In the genomic region with DNA sequence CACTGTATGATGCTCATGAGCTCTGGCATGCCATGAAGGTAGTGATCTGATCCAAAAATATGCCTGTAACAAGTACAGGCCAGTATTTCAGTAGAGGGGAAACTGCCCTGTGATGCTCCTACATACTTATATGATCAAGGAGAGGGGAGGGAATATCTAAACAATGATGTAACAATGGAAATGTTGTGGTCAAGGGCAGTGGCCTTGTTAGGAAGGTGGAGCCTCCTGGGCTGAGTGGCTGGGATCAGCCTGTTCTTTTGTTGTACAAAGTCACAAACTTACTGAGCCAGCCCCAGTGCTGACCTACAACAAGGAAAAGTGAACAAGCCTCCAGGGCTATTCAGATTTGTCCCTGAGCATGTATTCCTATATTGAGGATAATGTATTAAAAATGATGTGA, we compare ENCODE assay signal across 24 cellular contexts.
DNase-seq lines count a peak whose midpoint lies in the region; ATAC-seq, FAIRE-seq and TF ChIP-seq lines count a peak whose summit lies in the region.
"Had no signal": no experiment of that assay in that cellular context is flagged by ENCODE, and none has a peak within 500 bp of the region (broad histone marks: within the 10 kb centered on the region; RNA-seq: fewer than 3 reads in every experiment).

No MANE protein-coding gene starts in this region.

- peak in 6 of 8 donors; percentile 44 to 93 (median 60) for ATAC-seq in heart right ventricle
- no peak for ATAC-seq in right cardiac atrium
- ATAC-seq in activated naive CD8-positive, alpha-beta T cell treated with anti-CD3 and anti-CD28 coated beads, Interleukin-2, amount 50 U/mL, for 24 hours, result no peak
- ATAC-seq: activated CD8-positive, alpha-beta T cell treated with anti-CD3 and anti-CD28 coated beads for 36 hours; psoas muscle; stimulated activated effector memory CD8-positive, alpha-beta T cell treated with anti-CD3 and anti-CD28 coated beads, Interleukin-12 subunit alpha, Interleukin-12 subunit beta, amount 100 ng/mL, for 72 hours had no signal

- H3K27me3 Mint-ChIP-seq in immature natural killer cell (ENCODE audit: low read depth in 3 of 3), result peaks cover 0 to 6% (median 4%) of the 10 kb centered on the region in 3 donors
- H3K27me3 Mint-ChIP-seq in activated naive CD8-positive, alpha-beta T cell treated with anti-CD3 and anti-CD28 coated beads, Interleukin-2, amount 50 U/mL, for 24 hours, result no peaks in the 10 kb centered on the region

- H3K4me1 ChIP-seq in heart right ventricle, result peaks cover 0 to 9% (median 0%) of the 10 kb centered on the region in 9 donors
- H3K4me1 ChIP-seq in right cardiac atrium (ENCODE audit: control insufficient read depth, insufficient read depth, low read length), result no peaks in the 10 kb centered on the region
- peaks cover 11% of the 10 kb centered on the region for H3K4me1 ChIP-seq in hepatocyte (ENCODE audit: insufficient read depth)
- no peaks in the 10 kb centered on the region for H3K4me1 ChIP-seq in small intestine (ENCODE audit: control insufficient read depth in 2 of 2, insufficient read depth in 1 of 2, low read depth in 1 of 2, low read length in 1 of 2)
- H3K4me1 ChIP-seq: psoas muscle, thyroid gland had no signal

- H3K9me3 Mint-ChIP-seq in immature natural killer cell, result peaks cover 5 to 19% (median 12%) of the 10 kb centered on the region in 6 donors
- H3K9me3 Mint-ChIP-seq in activated naive CD8-positive, alpha-beta T cell treated with anti-CD3 and anti-CD28 coated beads, Interleukin-2, amount 50 U/mL, for 24 hours, result peaks cover 18% of the 10 kb centered on the region
- H3K9me3 Mint-ChIP-seq: stimulated activated effector memory CD8-positive, alpha-beta T cell treated with anti-CD3 and anti-CD28 coated beads, Interleukin-12 subunit alpha, Interleukin-12 subunit beta, amount 100 ng/mL, for 72 hours had no signal

- H3K9me2 ChIP-seq in hepatocyte (replicated peaks; ENCODE audit: insufficient read depth), result no peaks in the 10 kb centered on the region

- H3K4me3 ChIP-seq in heart right ventricle (no peak overlapping the region), right cardiac atrium (ENCODE audit: low read length) (no peak overlapping the region), hepatocyte (no peak overlapping the region), small intestine (ENCODE audit: low read depth in 1 of 2, low read length in 2 of 2) (no peak overlapping the region)
- H3K4me3 ChIP-seq: dorsolateral prefrontal cortex, psoas muscle, thyroid gland had no signal

- H3K4me1 Mint-ChIP-seq in immature natural killer cell, result no peaks in the 10 kb centered on the region
- no peaks in the 10 kb centered on the region for H3K4me1 Mint-ChIP-seq in activated naive CD8-positive, alpha-beta T cell treated with anti-CD3 and anti-CD28 coated beads, Interleukin-2, amount 50 U/mL, for 24 hours
- H3K4me1 Mint-ChIP-seq: CD4-positive, CD25-positive, alpha-beta regulatory T cell; stimulated activated effector memory CD8-positive, alpha-beta T cell treated with anti-CD3 and anti-CD28 coated beads, Interleukin-12 subunit alpha, Interleukin-12 subunit beta, amount 100 ng/mL, for 72 hours had no signal

- H3K27me3 ChIP-seq in heart right ventricle (no peaks in the 10 kb centered on the region), right cardiac atrium (ENCODE audit: control insufficient read depth, insufficient read depth) (no peaks in the 10 kb centered on the region), hepatocyte (no peaks in the 10 kb centered on the region), small intestine (ENCODE audit: control insufficient read depth in 2 of 2, insufficient read depth in 2 of 2, low read length in 2 of 2) (no peaks in the 10 kb centered on the region)
- H3K27me3 ChIP-seq: dorsolateral prefrontal cortex, thyroid gland had no signal

- no peak overlapping the region for H3K4me3 Mint-ChIP-seq in immature natural killer cell
- no peak overlapping the region for H3K4me3 Mint-ChIP-seq in activated naive CD8-positive, alpha-beta T cell treated with anti-CD3 and anti-CD28 coated beads, Interleukin-2, amount 50 U/mL, for 24 hours
- H3K4me3 Mint-ChIP-seq: activated CD8-positive, alpha-beta T cell treated with anti-CD3 and anti-CD28 coated beads for 36 hours; CD4-positive, CD25-positive, alpha-beta regulatory T cell; stimulated activated effector memory CD8-positive, alpha-beta T cell treated with anti-CD3 and anti-CD28 coated beads, Interleukin-12 subunit alpha, Interleukin-12 subunit beta, amount 100 ng/mL, for 72 hours; T-helper 1 cell treated with Interleukin-12 subunit alpha and Interleukin-12 subunit beta and Interleukin-4 antibody, amounts not matched to agents 30 μg/mL and 1 μg/mL, for 36 hours had no signal

- H3K36me3 Mint-ChIP-seq in immature natural killer cell, result no peaks in the 10 kb centered on the region
- no peaks in the 10 kb centered on the region for H3K36me3 Mint-ChIP-seq in activated naive CD8-positive, alpha-beta T cell treated with anti-CD3 and anti-CD28 coated beads, Interleukin-2, amount 50 U/mL, for 24 hours (ENCODE audit: low read depth)
- H3K36me3 Mint-ChIP-seq: CD4-positive, CD25-positive, alpha-beta regulatory T cell; stimulated activated effector memory CD8-positive, alpha-beta T cell treated with anti-CD3 and anti-CD28 coated beads, Interleukin-12 subunit alpha, Interleukin-12 subunit beta, amount 100 ng/mL, for 72 hours had no signal

- H3K27ac Mint-ChIP-seq in immature natural killer cell, result no peak overlapping the region
- H3K27ac Mint-ChIP-seq in activated naive CD8-positive, alpha-beta T cell treated with anti-CD3 and anti-CD28 coated beads, Interleukin-2, amount 50 U/mL, for 24 hours, result no peak overlapping the region
- H3K27ac Mint-ChIP-seq: activated CD8-positive, alpha-beta T cell treated with anti-CD3 and anti-CD28 coated beads for 36 hours; CD4-positive, CD25-positive, alpha-beta regulatory T cell; stimulated activated effector memory CD8-positive, alpha-beta T cell treated with anti-CD3 and anti-CD28 coated beads, Interleukin-12 subunit alpha, Interleukin-12 subunit beta, amount 100 ng/mL, for 72 hours; T-helper 1 cell treated with Interleukin-12 subunit alpha and Interleukin-12 subunit beta and Interleukin-4 antibody, amounts not matched to agents 30 μg/mL and 1 μg/mL, for 36 hours had no signal

- H3K79me2 ChIP-seq in hepatocyte, result no peaks in the 10 kb centered on the region

- FAIRE-seq in small intestine (lab: Jason Lieb, UNC), result no peak
- FAIRE-seq: keratinocyte had no signal

- H3K4me2 ChIP-seq in hepatocyte, result no peak overlapping the region

- intact Hi-C loops in heart right ventricle (cut with DNase I) (no loop called here), right cardiac atrium (cut with DNase I) (no loop called here)

- H3K36me3 ChIP-seq in heart right ventricle (no peaks in the 10 kb centered on the region), hepatocyte (replicated peaks; ENCODE audit: insufficient read depth, low read depth) (no peaks in the 10 kb centered on the region), small intestine (ENCODE audit: control insufficient read depth in 2 of 2, insufficient read depth in 2 of 2, low read length in 2 of 2) (no peaks in the 10 kb centered on the region)
- H3K36me3 ChIP-seq: thyroid gland had no signal

- TF ChIP-seq CTCF in heart right ventricle (IDR thresholded peaks at IDR 0.05) (no peak), hepatocyte (IDR thresholded peaks at IDR 0.05; ENCODE audit: poor library complexity) (no peak)

- H4K20me1 ChIP-seq in hepatocyte (ENCODE audit: insufficient read depth, poor library complexity, severe bottlenecking), result no peaks in the 10 kb centered on the region

- H3K27ac ChIP-seq in heart right ventricle (no peak overlapping the region), right cardiac atrium (ENCODE audit: low read length) (no peak overlapping the region), hepatocyte (no peak overlapping the region), small intestine (ENCODE audit: low read depth in 1 of 2, low read length in 1 of 2) (no peak overlapping the region)
- H3K27ac ChIP-seq: dorsolateral prefrontal cortex, psoas muscle, thyroid gland had no signal

- H2AFZ ChIP-seq in hepatocyte, result no peak overlapping the region

- H3K9me3 ChIP-seq in heart right ventricle (peaks cover 0 to 41% (median 11%) of the 10 kb centered on the region in 11 donors), right cardiac atrium (ENCODE audit: control insufficient read depth, low read length) (no peaks in the 10 kb centered on the region), hepatocyte (ENCODE audit: low read depth) (no peaks in the 10 kb centered on the region), small intestine (ENCODE audit: control insufficient read depth, low read depth) (no peaks in the 10 kb centered on the region)
- H3K9me3 ChIP-seq: thyroid gland had no signal

- DNase-seq in heart right ventricle, result no peak
- no peak for DNase-seq in right cardiac atrium
- DNase-seq in astrocyte of the hippocampus (ENCODE audit: low read depth, low spot score), result peak; percentile 53
- peak; percentile 10 for DNase-seq in hepatocyte (ENCODE audit: low spot score)
- DNase-seq in T-helper 9 cell, result no peak
- no peak for DNase-seq in small intestine
- DNase-seq in immature natural killer cell, result no peak
- DNase-seq in activated naive CD8-positive, alpha-beta T cell treated with anti-CD3 and anti-CD28 coated beads, Interleukin-2, amount 50 U/mL, for 24 hours, result no peak
- DNase-seq: ACHN; activated CD8-positive, alpha-beta T cell treated with anti-CD3 and anti-CD28 coated beads for 36 hours; activated naive CD4-positive, alpha-beta T cell treated with anti-CD3 and anti-CD28 coated beads, Interleukin-2, amount 50 U/mL, for 16 hours; activated T-cell treated with anti-CD3 and anti-CD28 coated beads, Interleukin-2, amount 50 U/mL, for 48 hours; CD4-positive, CD25-positive, alpha-beta regulatory T cell; dorsolateral prefrontal cortex; HCEC 1CT; midbrain; NCI-H2081 treated with DMSO at 0.1 percent for 48 hours; NCI-H526 treated with DMSO at 0.1 percent for 48 hours; psoas muscle; SHP77 treated with DMSO at 0.1 percent for 48 hours; thyroid gland had no signal

Comparison
In these comparisons a context has a peak if more than half of its experiments do, and no peak if none do; other contexts are left out.
1. ATAC-seq: peak in heart right ventricle (6 of 8); none in right cardiac atrium (0 of 2) and activated naive CD8-positive, alpha-beta T cell treated with anti-CD3 and anti-CD28 coated beads, Interleukin-2, amount 50 U/mL, for 24 hours (single experiment).
2. DNase-seq: peak in astrocyte of the hippocampus (single experiment) and hepatocyte (single experiment); none in heart right ventricle (0 of 2), right cardiac atrium (0 of 3), T-helper 9 cell (single experiment), small intestine (single experiment), immature natural killer cell (0 of 3) and activated naive CD8-positive, alpha-beta T cell treated with anti-CD3 and anti-CD28 coated beads, Interleukin-2, amount 50 U/mL, for 24 hours (single experiment).